15 cellular contexts compared by ENCODE assay signal in the genomic region with DNA sequence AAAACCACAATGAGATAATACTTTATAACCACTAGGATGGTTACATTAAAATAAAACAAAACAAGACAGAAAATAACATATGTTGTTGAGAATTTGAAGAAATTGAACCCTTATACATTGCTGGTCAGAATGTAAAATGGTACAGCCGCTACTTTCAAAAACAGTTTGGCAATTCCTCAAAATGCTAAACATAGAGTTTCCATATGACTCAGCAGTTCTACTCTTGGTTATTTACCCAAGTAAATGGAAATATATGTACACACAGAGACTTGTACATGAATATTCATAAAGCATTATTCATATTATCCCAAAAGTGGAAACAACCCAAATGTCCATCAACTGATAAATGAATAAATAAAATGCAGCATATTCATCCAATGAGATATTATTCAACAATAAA.
DNase-seq lines count a peak whose midpoint lies in the region; ATAC-seq, FAIRE-seq and TF ChIP-seq lines count a peak whose summit lies in the region.
"Had no signal": no experiment of that assay in that cellular context is flagged by ENCODE, and none has a peak within 500 bp of the region (broad histone marks: within the 10 kb centered on the region; RNA-seq: fewer than 3 reads in every experiment).

No MANE protein-coding gene starts in this region.

- H2AK5ac ChIP-seq in IMR-90 (ENCODE audit: low read depth, low read length): no peak overlapping the region

- H3K27ac ChIP-seq in IMR-90 (ENCODE audit: insufficient read depth, low read length) (no peak overlapping the region), astrocyte (ENCODE audit: low read depth, low read length) (no peak overlapping the region)
- H3K27ac ChIP-seq: BLaER1 had no signal

- no TSS peak for BruUV-seq in IMR-90 (replicated peaks; lab: Mats Ljungman, UMichigan)

- H3K9me3 Mint-ChIP-seq in astrocyte (ENCODE audit: unreplicated experiment): peaks cover 8% of the 10 kb centered on the region

- no peaks in the 10 kb centered on the region for H3K9me1 ChIP-seq in IMR-90 (ENCODE audit: insufficient read depth, low read length)

- H3K23ac ChIP-seq in IMR-90 (ENCODE audit: low read depth, low read length): no peak overlapping the region

- H3K27me3 ChIP-seq in IMR-90 (ENCODE audit: control insufficient read depth, insufficient read depth, low read length): no peaks in the 10 kb centered on the region
- H3K27me3 ChIP-seq in astrocyte (ENCODE audit: insufficient read depth, low read length): no peaks in the 10 kb centered on the region
- H3K27me3 ChIP-seq: BLaER1 had no signal

- no CpG with 5 or more reads among the region's 1 CpG for WGBS in IMR-90 (ENCODE audit: extremely low coverage in 2 of 2, insufficient read length in 1 of 2), 2 experiments

- H2BK120ac ChIP-seq in IMR-90 (ENCODE audit: low read depth, low read length): no peak overlapping the region

- H2BK20ac ChIP-seq in IMR-90 (ENCODE audit: low read depth, low read length): no peak overlapping the region

- TF ChIP-seq CTCF in IMR-90 (conservative IDR thresholded peaks at IDR 0.05; ENCODE audit: low read depth, low read length) (no peak), astrocyte (IDR thresholded peaks at IDR 0.05; ENCODE audit: insufficient read depth, low read depth, low read length) (no peak)

- H3K18ac ChIP-seq in IMR-90 (ENCODE audit: low read depth, low read length): no peak overlapping the region

- no peak for FAIRE-seq in astrocyte (lab: Jason Lieb, UNC)

- no peaks in the 10 kb centered on the region for H3K9me3 ChIP-seq in IMR-90 (ENCODE audit: control insufficient read depth, insufficient read depth, low read length)
- H3K9me3 ChIP-seq in astrocyte (ENCODE audit: insufficient read depth, low read depth, low read length): no peaks in the 10 kb centered on the region
- H3K9me3 ChIP-seq: BLaER1 had no signal

- no peak overlapping the region for H3K4me2 ChIP-seq in IMR-90 (ENCODE audit: low read depth, low read length)
- no peak overlapping the region for H3K4me2 ChIP-seq in astrocyte (ENCODE audit: low read length)
- H3K4me2 ChIP-seq: BLaER1 had no signal

- dilution Hi-C loops in IMR-90 (cut with HindIII; ENCODE audit: low sequenced_read_pairs, unreplicated experiment): no loop called here

- no peaks in the 10 kb centered on the region for H3K36me3 Mint-ChIP-seq in astrocyte (ENCODE audit: low read depth, unreplicated experiment)
- H3K36me3 Mint-ChIP-seq: CD8-positive, alpha-beta memory T cell had no signal

- no peak overlapping the region for H3K9ac ChIP-seq in IMR-90 (ENCODE audit: low read depth, low read length)
- H3K9ac ChIP-seq in astrocyte (ENCODE audit: low read length): no peak overlapping the region
- H3K9ac ChIP-seq: BLaER1 had no signal

- H4K20me1 ChIP-seq in IMR-90 (ENCODE audit: insufficient read depth, low read length): no peaks in the 10 kb centered on the region
- H4K20me1 ChIP-seq in astrocyte (ENCODE audit: insufficient read depth, low read length): no peaks in the 10 kb centered on the region
- H4K20me1 ChIP-seq: BLaER1 had no signal

- no peak overlapping the region for H3K56ac ChIP-seq in IMR-90 (ENCODE audit: extremely low read depth, insufficient read depth, low read length)

- no peak overlapping the region for H4K8ac ChIP-seq in IMR-90 (ENCODE audit: low read depth in 2 of 2, low read length in 2 of 2)

- ATAC-seq in GM19463 (IDR thresholded peaks at IDR 0.05; ENCODE audit: unreplicated experiment) (peak; percentile 45), IMR-90 (ENCODE audit: low read depth) (peak; percentile 40; the same call in 1 of the 2 replicates)
- ATAC-seq in stimulated activated naive CD8-positive, alpha-beta T cell treated with anti-CD3 and anti-CD28 coated beads, Interleukin-15, Interleukin-2, amounts not matched to agents 100 U/mL and 50 U/mL, for 24 hours: no peak
- ATAC-seq: T-helper 17 cell had no signal

- no peaks in the 10 kb centered on the region for H3K79me1 ChIP-seq in IMR-90 (ENCODE audit: low read depth in 1 of 2, low read length in 2 of 2)

- H4K5ac ChIP-seq in IMR-90 (ENCODE audit: low read depth, low read length): no peak overlapping the region

- no peak overlapping the region for H2AK9ac ChIP-seq in IMR-90 (replicated peaks; ENCODE audit: low read depth, low read length, poor library complexity)

- no peak overlapping the region for H3K4me3 ChIP-seq in IMR-90 (ENCODE audit: insufficient read depth, low read depth, low read length)
- H3K4me3 ChIP-seq in astrocyte (ENCODE audit: insufficient read depth, low read depth, low read length): no peak overlapping the region
- H3K4me3 ChIP-seq: BLaER1 had no signal

- H2BK5ac ChIP-seq in IMR-90 (ENCODE audit: low read depth, low read length, poor library complexity, severe bottlenecking): no peak overlapping the region

- H3K4me1 ChIP-seq in IMR-90 (ENCODE audit: control insufficient read depth, insufficient read depth, low read length) (peaks cover 4% of the 10 kb centered on the region), astrocyte (ENCODE audit: insufficient read depth, low read length) (no peaks in the 10 kb centered on the region)
- H3K4me1 ChIP-seq: BLaER1 had no signal

- H2AFZ ChIP-seq in IMR-90 (replicated peaks; ENCODE audit: low read length, poor library complexity) (no peak overlapping the region), astrocyte (ENCODE audit: low read depth, low read length) (no peak overlapping the region)

- DNase-seq in IMR-90 (peak; percentile 45), astrocyte (ENCODE audit: low read depth) (peak; percentile 2), superior temporal gyrus (ENCODE audit: extremely low spot score) (peak; percentile 25), NCI-H2196 treated with DMSO at 0.1 percent for 48 hours (lab: John Stamatoyannopoulos, UW; ENCODE audit: unreplicated experiment) (no peak), T-helper 2 cell (no peak)
- no peak for DNase-seq in stimulated activated naive CD8-positive, alpha-beta T cell treated with anti-CD3 and anti-CD28 coated beads, Interleukin-15, Interleukin-2, amounts not matched to agents 100 U/mL and 50 U/mL, for 24 hours
- DNase-seq: CD8-positive, alpha-beta memory T cell; DND-41; GDM1; NCI-H2107; NCI-H774; SIG-M5; T-helper 17 cell had no signal

- no peak for TF ChIP-seq POLR2A in IMR-90 (IDR thresholded peaks at IDR 0.05; ENCODE audit: low read depth, low read length)

- no peak overlapping the region for H4K91ac ChIP-seq in IMR-90 (ENCODE audit: insufficient read depth, low read depth, low read length)

- no peak overlapping the region for H3K4me3 Mint-ChIP-seq in astrocyte (ENCODE audit: unreplicated experiment)
- H3K4me3 Mint-ChIP-seq: CD8-positive, alpha-beta memory T cell; T-helper 17 cell had no signal

- no peak overlapping the region for H3K4ac ChIP-seq in IMR-90 (ENCODE audit: low read depth, low read length)

- POLR2A ChIA-PET in IMR-90 (lab: Charles Lee; ENCODE audit: unreplicated experiment): no interaction called here

- no peak overlapping the region for H2BK15ac ChIP-seq in IMR-90 (ENCODE audit: low read depth, low read length)

- H3K27me3 Mint-ChIP-seq in astrocyte (ENCODE audit: low read depth, unreplicated experiment): no peaks in the 10 kb centered on the region
- H3K27me3 Mint-ChIP-seq: T-helper 17 cell had no signal

- no peaks in the 10 kb centered on the region for H3K36me3 ChIP-seq in IMR-90 (ENCODE audit: control insufficient read depth, insufficient read depth, low read length)
- H3K36me3 ChIP-seq in astrocyte (ENCODE audit: insufficient read depth, low read length): no peaks in the 10 kb centered on the region
- H3K36me3 ChIP-seq: BLaER1 had no signal

- no peak for TF ChIP-seq RAD21 in IMR-90 (IDR thresholded peaks at IDR 0.05; ENCODE audit: low read length)

- in situ Hi-C loops in IMR-90 (cut with MboI; ENCODE audit: low sequenced_read_pairs): no loop called here

- intact Hi-C loops in IMR-90 (cut with micrococcal nuclease): no loop called here

- CTCF ChIA-PET in IMR-90 (lab: Yijun Ruan, JAX): no interaction called here

- no peaks in the 10 kb centered on the region for H3K79me2 ChIP-seq in astrocyte (ENCODE audit: insufficient read depth, low read length)

- no peaks in the 10 kb centered on the region for H3K4me1 Mint-ChIP-seq in astrocyte (ENCODE audit: low read depth, unreplicated experiment)
- H3K4me1 Mint-ChIP-seq: CD8-positive, alpha-beta memory T cell; T-helper 17 cell had no signal

- H3K27ac Mint-ChIP-seq in astrocyte (ENCODE audit: unreplicated experiment): no peak overlapping the region
- H3K27ac Mint-ChIP-seq: CD8-positive, alpha-beta memory T cell; T-helper 17 cell had no signal

- no peak overlapping the region for H3K14ac ChIP-seq in IMR-90 (replicated peaks; ENCODE audit: low read depth, low read length)

TF ChIP-seq in IMR-90, 13 proteins besides CTCF, POLR2A, EP300 and RAD21:
- TF ChIP-seq MAFK (IDR thresholded peaks at IDR 0.05; ENCODE audit: low read depth, low read length) (peak; percentile 75), NFE2L2 (IDR thresholded peaks at IDR 0.05; ENCODE audit: low read depth, low read length) (peak; percentile 91), CHD1 (IDR thresholded peaks at IDR 0.05; ENCODE audit: low read depth, low read length) (no peak)

Comparison
In these comparisons a context has a peak if more than half of its experiments do, and no peak if none do; other contexts are left out.
1. DNase-seq: peak in IMR-90 (single experiment), astrocyte (single experiment) and superior temporal gyrus (single experiment); none in NCI-H2196 treated with DMSO at 0.1 percent for 48 hours (single experiment), T-helper 2 cell (0 of 5) and stimulated activated naive CD8-positive, alpha-beta T cell treated with anti-CD3 and anti-CD28 coated beads, Interleukin-15, Interleukin-2, amounts not matched to agents 100 U/mL and 50 U/mL, for 24 hours (single experiment).